Comparison of ENCODE assay signal across 1 cellular context in genomic region chr19:39390759-39391592, GRCh38.
TF ChIP-seq lines count a peak whose summit lies in the region.

Gene MED29 (plus strand): TSS chr19:39391378. CDS start chr19:39391423, 45 bp downstream.
Gene PAF1 (minus strand): TSS chr19:39391106. CDS start chr19:39390864, 242 bp downstream.

TF ChIP-seq in HEK293, 187 proteins besides CTCF, POLR2A, EP300 and RAD21 (continued from another document and continues in another):
- TF ChIP-seq, protein P1, sequence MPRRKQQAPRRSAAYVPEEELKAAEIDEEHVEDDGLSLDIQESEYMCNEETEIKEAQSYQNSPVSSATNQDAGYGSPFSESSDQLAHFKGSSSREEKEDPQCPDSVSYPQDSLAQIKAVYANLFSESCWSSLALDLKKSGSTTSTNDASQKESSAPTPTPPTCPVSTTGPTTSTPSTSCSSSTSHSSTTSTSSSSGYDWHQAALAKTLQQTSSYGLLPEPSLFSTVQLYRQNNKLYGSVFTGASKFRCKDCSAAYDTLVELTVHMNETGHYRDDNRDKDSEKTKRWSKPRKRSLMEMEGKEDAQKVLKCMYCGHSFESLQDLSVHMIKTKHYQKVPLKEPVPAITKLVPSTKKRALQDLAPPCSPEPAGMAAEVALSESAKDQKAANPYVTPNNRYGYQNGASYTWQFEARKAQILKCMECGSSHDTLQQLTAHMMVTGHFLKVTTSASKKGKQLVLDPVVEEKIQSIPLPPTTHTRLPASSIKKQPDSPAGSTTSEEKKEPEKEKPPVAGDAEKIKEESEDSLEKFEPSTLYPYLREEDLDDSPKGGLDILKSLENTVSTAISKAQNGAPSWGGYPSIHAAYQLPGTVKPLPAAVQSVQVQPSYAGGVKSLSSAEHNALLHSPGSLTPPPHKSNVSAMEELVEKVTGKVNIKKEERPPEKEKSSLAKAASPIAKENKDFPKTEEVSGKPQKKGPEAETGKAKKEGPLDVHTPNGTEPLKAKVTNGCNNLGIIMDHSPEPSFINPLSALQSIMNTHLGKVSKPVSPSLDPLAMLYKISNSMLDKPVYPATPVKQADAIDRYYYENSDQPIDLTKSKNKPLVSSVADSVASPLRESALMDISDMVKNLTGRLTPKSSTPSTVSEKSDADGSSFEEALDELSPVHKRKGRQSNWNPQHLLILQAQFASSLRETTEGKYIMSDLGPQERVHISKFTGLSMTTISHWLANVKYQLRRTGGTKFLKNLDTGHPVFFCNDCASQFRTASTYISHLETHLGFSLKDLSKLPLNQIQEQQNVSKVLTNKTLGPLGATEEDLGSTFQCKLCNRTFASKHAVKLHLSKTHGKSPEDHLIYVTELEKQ (tag by site-specific recombination; IDR thresholded peaks at IDR 0.05; ENCODE audit: borderline replicate concordance) = 0 out of 2 replicates have a peak, but pooled peaks have one; percentile 55
- peak; percentile 97 for TF ChIP-seq ZNF660 (tag by site-specific recombination; IDR thresholded peaks at IDR 0.05)
- TF ChIP-seq KLF17 (tag by site-specific recombination; IDR thresholded peaks at IDR 0.05) = peak; percentile 97
- peak; percentile 92 for TF ChIP-seq REPIN1 (tag by site-specific recombination; IDR thresholded peaks at IDR 0.05; ENCODE audit: low read depth)
- TF ChIP-seq ZBTB21 (tag by site-specific recombination; IDR thresholded peaks at IDR 0.05) = peak; percentile 95
- peak; percentile 90; the same call in 1 of the 2 replicates for TF ChIP-seq SALL2 (tag by site-specific recombination; IDR thresholded peaks at IDR 0.05; ENCODE audit: borderline replicate concordance)
- TF ChIP-seq GLIS1 (tag by site-specific recombination; IDR thresholded peaks at IDR 0.05) = peak; percentile 89
- TF ChIP-seq ZNF341 (tag by site-specific recombination; IDR thresholded peaks at IDR 0.05; ENCODE audit: low read depth) = peak; percentile 67; the same call in 1 of the 2 replicates
- TF ChIP-seq ZNF785 (tag by site-specific recombination; IDR thresholded peaks at IDR 0.05) = peak; percentile 95
- TF ChIP-seq OVOL3 (tag by site-specific recombination; IDR thresholded peaks at IDR 0.05) = peak; percentile 90
- TF ChIP-seq ZNF792 (tag by site-specific recombination; IDR thresholded peaks at IDR 0.05) = peak; percentile 96; the same call in 1 of the 2 replicates
- peak; percentile 99 for TF ChIP-seq YY1 (tag by site-specific recombination; IDR thresholded peaks at IDR 0.05)
- TF ChIP-seq ZNF623 (tag by site-specific recombination; IDR thresholded peaks at IDR 0.05) = peak; percentile 29; the same call in 1 of the 2 replicates
- TF ChIP-seq ZBTB48 (tag by site-specific recombination; IDR thresholded peaks at IDR 0.05) = peak; percentile 88
- peak; percentile 73 for TF ChIP-seq REST (tag by site-specific recombination; IDR thresholded peaks at IDR 0.05)
- peak; percentile 58; the same call in 1 of the 2 replicates for TF ChIP-seq PRDM1 (tag by site-specific recombination; IDR thresholded peaks at IDR 0.05)
- peak; percentile 90 for TF ChIP-seq ZBTB20 (tag by site-specific recombination; IDR thresholded peaks at IDR 0.05)
- TF ChIP-seq ZNF18 (tag by site-specific recombination; IDR thresholded peaks at IDR 0.05) = no peak
- peak; percentile 69; the same call in 1 of the 2 replicates for TF ChIP-seq PRDM2 (tag by site-specific recombination; IDR thresholded peaks at IDR 0.05; ENCODE audit: borderline replicate concordance)
- TF ChIP-seq ZFP41 (tag by site-specific recombination; IDR thresholded peaks at IDR 0.05; ENCODE audit: borderline replicate concordance) = no peak
- TF ChIP-seq ZNF280D (tag by site-specific recombination; IDR thresholded peaks at IDR 0.05) = peak; percentile 80
- TF ChIP-seq ZNF121 (tag by site-specific recombination; IDR thresholded peaks at IDR 0.05) = no peak; the same call in none of the 2 replicates
- TF ChIP-seq PATZ1 (tag by site-specific recombination; IDR thresholded peaks at IDR 0.05) = peak; percentile 99
- no peak for TF ChIP-seq ZNF555 (tag by site-specific recombination; conservative IDR thresholded peaks at IDR 0.05)
- TF ChIP-seq ZNF610 (tag by site-specific recombination; IDR thresholded peaks at IDR 0.05; ENCODE audit: borderline replicate concordance) = no peak; the same call in 1 of the 2 replicates
- TF ChIP-seq KLF7 (tag by site-specific recombination; IDR thresholded peaks at IDR 0.05; ENCODE audit: borderline replicate concordance) = peak; percentile 89; the same call in 1 of the 2 replicates
- peak; percentile 62 for TF ChIP-seq KLF10 (tag by site-specific recombination; IDR thresholded peaks at IDR 0.05)
- TF ChIP-seq ZSCAN23 (tag by site-specific recombination; IDR thresholded peaks at IDR 0.05) = peak; percentile 94
- TF ChIP-seq ZNF473 (tag by site-specific recombination; IDR thresholded peaks at IDR 0.05) = no peak
- no peak for TF ChIP-seq ZNF585B (tag by site-specific recombination; IDR thresholded peaks at IDR 0.05)
- TF ChIP-seq, protein P2, sequence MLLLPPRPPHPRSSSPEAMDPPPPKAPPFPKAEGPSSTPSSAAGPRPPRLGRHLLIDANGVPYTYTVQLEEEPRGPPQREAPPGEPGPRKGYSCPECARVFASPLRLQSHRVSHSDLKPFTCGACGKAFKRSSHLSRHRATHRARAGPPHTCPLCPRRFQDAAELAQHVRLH (tag by site-specific recombination; IDR thresholded peaks at IDR 0.05) = peak; percentile 98
- peak; percentile 98 for TF ChIP-seq ZSCAN5A (tag by site-specific recombination; IDR thresholded peaks at IDR 0.05)
